In the genomic region with DNA sequence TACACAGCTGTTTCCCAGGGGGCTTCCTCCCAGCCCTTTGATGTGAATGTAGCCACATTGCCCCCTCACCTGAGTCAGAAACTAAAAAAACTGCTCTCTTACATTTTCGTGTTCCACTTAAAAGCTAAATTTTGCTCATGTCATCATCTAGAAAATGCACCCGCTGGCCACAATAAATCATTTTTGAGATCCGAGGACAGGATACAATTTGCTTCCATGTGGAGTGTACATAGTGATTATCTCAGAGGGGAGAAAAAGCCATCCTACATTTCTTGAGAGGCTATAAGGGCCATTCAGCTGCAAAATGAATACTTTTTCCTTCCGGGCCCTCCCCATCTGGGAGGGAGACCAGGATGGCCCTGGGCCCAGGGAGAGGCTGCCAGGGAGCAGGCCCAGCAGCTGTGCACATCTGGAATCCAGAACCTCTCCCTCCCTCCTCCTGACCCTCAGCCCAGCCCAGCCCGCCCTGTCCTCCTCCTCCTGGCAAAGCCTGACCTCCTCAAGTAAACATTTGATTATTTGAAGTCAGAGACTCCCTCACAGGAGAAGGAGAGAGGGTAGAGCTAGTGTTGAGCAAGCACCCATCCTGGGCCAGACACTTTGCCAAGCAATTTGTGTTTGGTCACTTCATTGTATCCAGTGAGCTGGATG, we compare ENCODE assay signal across 10 cellular contexts. TPM values are rescaled to one million over a fixed set of nuclear protein-coding genes. Genes with fewer than 3 reads are reported as not detected.
DNase-seq lines count a peak whose midpoint lies in the region; ATAC-seq and TF ChIP-seq lines count a peak whose summit lies in the region.
"Had no signal": no experiment of that assay in that cellular context is flagged by ENCODE, and none has a peak within 500 bp of the region (broad histone marks: within the 10 kb centered on the region; RNA-seq: fewer than 3 reads in every experiment).

No MANE protein-coding gene starts in this region.

- H3K4me3 ChIP-seq in left lung (no peak overlapping the region), upper lobe of left lung (no peak overlapping the region)

- H3K27ac ChIP-seq in cingulate gyrus (ENCODE audit: low read depth, low read length) (peak overlapping the region; percentile 11), left lung (no peak overlapping the region), upper lobe of left lung (peak overlapping the region in 2 of 4 donors; percentile 40 to 65)

- peak; percentile 31 for DNase-seq in NCI-H146 (lab: John Stamatoyannopoulos, UW)
- no peak for DNase-seq in NCI-H146 treated with DMSO at 0.1 percent for 48 hours (lab: John Stamatoyannopoulos, UW; ENCODE audit: unreplicated experiment)
- DNase-seq in left lung, result no peak
- peak; percentile 29 to 78 for DNase-seq in upper lobe of left lung
- no peak for DNase-seq in RPMI8226
- no peak for DNase-seq in LoVo (ENCODE audit: low spot score)
- DNase-seq: activated CD8-positive, alpha-beta memory T cell treated with anti-CD3 and anti-CD28 coated beads, Interleukin-2, amount 50 U/mL, for 4 hours; OCI-M1 had no signal

- intact Hi-C loops in left lung (cut with DNase I), result no loop called here

- TF ChIP-seq CTCF in left lung (IDR thresholded peaks at IDR 0.05) (no peak), upper lobe of left lung (IDR thresholded peaks at IDR 0.05) (no peak)

- 42 to 53% methylated on average over 4 to 5 of the region's 5 CpGs for WGBS in upper lobe of left lung, 2 donors

- TF ChIP-seq EP300 in upper lobe of left lung (IDR thresholded peaks at IDR 0.05), result no peak

- H3K4me1 ChIP-seq in left lung (peaks cover 0 to 5% of the 10 kb centered on the region in 2 donors), upper lobe of left lung (peaks cover 6 to 20% (median 8%) of the 10 kb centered on the region in 4 donors)

- peak; percentile 66 for ATAC-seq in left lung
- peak; percentile 32 to 87 for ATAC-seq in upper lobe of left lung (ENCODE audit: low FRiP score in 2 of 2)
- no peak for ATAC-seq in HG03175 (IDR thresholded peaks at IDR 0.05; ENCODE audit: unreplicated experiment)

- H3K27me3 ChIP-seq in left lung, result no peaks in the 10 kb centered on the region
- no peaks in the 10 kb centered on the region for H3K27me3 ChIP-seq in upper lobe of left lung

- no peak for TF ChIP-seq POLR2A in upper lobe of left lung (IDR thresholded peaks at IDR 0.05)

- H3K9me3 ChIP-seq in left lung (no peaks in the 10 kb centered on the region), upper lobe of left lung (no peaks in the 10 kb centered on the region)

- H3K36me3 ChIP-seq in left lung (no peaks in the 10 kb centered on the region), upper lobe of left lung (no peaks in the 10 kb centered on the region)

RNA-seq across cellular contexts. Expression of gene CORO2B, which starts 59.1 kb away (rescaled TPM):
- 1 to 10 TPM; 3.0 to 3.5 TPM for total RNA-seq in left lung
- 1 to 10 TPM in 5 of 6 donors, under 1 TPM in 1; 0.79 to 9.0 (median 2.0) TPM for total RNA-seq in upper lobe of left lung

Comparison
In these comparisons a context has a peak if more than half of its experiments do, and no peak if none do; other contexts are left out.
1. DNase-seq: peak in NCI-H146 (single experiment) and upper lobe of left lung (2 of 2); none in NCI-H146 treated with DMSO at 0.1 percent for 48 hours (single experiment), left lung (0 of 2), RPMI8226 (single experiment) and LoVo (single experiment).